In the genomic region with DNA sequence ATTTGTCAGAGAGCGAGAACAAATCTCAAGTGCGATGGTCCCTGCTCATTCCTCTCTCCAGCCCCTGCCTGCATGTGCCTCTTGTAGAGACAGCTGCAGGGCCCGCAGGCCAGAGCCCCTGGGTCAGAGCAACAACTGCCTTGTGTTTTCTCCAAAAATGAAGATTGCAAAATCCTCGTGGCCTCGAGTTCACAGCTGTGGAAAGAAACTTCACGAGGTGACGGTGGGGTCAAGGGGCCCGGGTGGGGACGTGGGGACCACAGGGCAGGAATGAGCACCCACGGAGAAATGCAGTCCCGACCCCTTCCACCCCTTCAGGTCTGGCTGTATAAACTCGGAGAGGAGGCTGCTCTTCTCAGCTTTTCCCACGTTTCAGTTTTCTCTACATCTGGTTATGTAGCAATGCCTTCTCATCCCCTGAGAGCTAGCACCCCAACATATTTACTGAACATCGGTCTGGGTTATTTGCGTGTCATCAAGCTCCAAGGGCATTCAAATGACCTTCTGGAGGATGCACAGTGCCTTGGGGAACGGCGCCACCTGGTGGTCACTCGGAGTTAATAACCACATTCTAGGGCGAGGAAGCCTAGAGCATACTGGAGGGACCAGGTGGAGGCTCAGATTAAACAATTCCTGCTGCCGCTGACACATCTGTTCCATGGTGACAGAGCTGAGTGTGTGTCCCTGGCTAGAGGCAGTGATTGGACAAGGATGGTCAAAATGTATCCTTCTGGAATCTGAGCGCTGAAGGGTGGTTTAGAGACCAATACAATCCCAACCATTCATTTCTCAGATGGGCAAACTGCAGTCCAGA, we compare ENCODE assay signal across 8 cellular contexts.
DNase-seq lines count a peak whose midpoint lies in the region; ATAC-seq, FAIRE-seq and TF ChIP-seq lines count a peak whose summit lies in the region.

No MANE protein-coding gene starts in this region.

- DNase-seq in GM23338 (ENCODE audit: low spot score) (peak; percentile 83), SJCRH30 (peak; percentile 83 to 96), glomerular visceral epithelial cell (ENCODE audit: extremely low spot score) (peak; percentile 48), upper lobe of left lung (peak; percentile 44 to 79)
- peak; percentile 42 for DNase-seq in activated naive CD4-positive, alpha-beta T cell treated with Interleukin-2 at 50 U/mL for 16 hours

- H3K4me3 ChIP-seq in GM23338 (no peak overlapping the region), SJCRH30 (peak overlapping the region; percentile 24), parathyroid adenoma (ENCODE audit: low read depth, low read length) (no peak overlapping the region), upper lobe of left lung (no peak overlapping the region)

- H3K4me3 Mint-ChIP-seq in GM23338 = no peak overlapping the region

- peaks cover 4% of the 10 kb centered on the region; the same call in 1 of the 3 replicates for H3K4me1 Mint-ChIP-seq in GM23338

- no peaks in the 10 kb centered on the region for H3F3A ChIP-seq in GM23338 (replicated peaks; ENCODE audit: low read depth)

- ATAC-seq in GM23338 (peak; percentile 99), upper lobe of left lung (ENCODE audit: low FRiP score in 2 of 2) (peak; percentile 90 to 95)

- FAIRE-seq in G401.6 (lab: Jason Lieb, UNC) = peak; percentile 27

- no peak overlapping the region for H3K9ac ChIP-seq in parathyroid adenoma

- H3K4me1 ChIP-seq in GM23338 (ENCODE audit: insufficient read depth) (no peaks in the 10 kb centered on the region), SJCRH30 (peaks cover 14% of the 10 kb centered on the region), parathyroid adenoma (no peaks in the 10 kb centered on the region), upper lobe of left lung (peaks cover 0 to 9% (median 2%) of the 10 kb centered on the region in 4 donors)

- H3K27ac Mint-ChIP-seq in GM23338 = peak overlapping the region; percentile 87

- H3K36me3 ChIP-seq in GM23338 (ENCODE audit: insufficient read depth) (no peaks in the 10 kb centered on the region), SJCRH30 (no peaks in the 10 kb centered on the region), parathyroid adenoma (ENCODE audit: control insufficient read depth, insufficient read depth, low read length) (peaks cover 2% of the 10 kb centered on the region), upper lobe of left lung (no peaks in the 10 kb centered on the region)

- no peak overlapping the region for H3K27ac ChIP-seq in GM23338 (ENCODE audit: low read depth)
- H3K27ac ChIP-seq in SJCRH30 = peak overlapping the region; percentile 62
- H3K27ac ChIP-seq in parathyroid adenoma = no peak overlapping the region
- H3K27ac ChIP-seq in upper lobe of left lung = peak overlapping the region in 2 of 4 donors; percentile 19 to 40

- H2AFZ ChIP-seq in GM23338 (peak overlapping the region; percentile 56; the same call in 1 of the 2 replicates), parathyroid adenoma (no peak overlapping the region)

- WGBS in upper lobe of left lung, 2 donors = 29 to 34% methylated on average over 20 to 21 of the region's 21 CpGs

- peak; percentile 91 to 100 for TF ChIP-seq CTCF in GM23338 (conservative IDR thresholded peaks at IDR 0.05; ENCODE audit: low read depth in 2 of 2)
- TF ChIP-seq CTCF in LNCAP (IDR thresholded peaks at IDR 0.05) = peak; percentile 65
- TF ChIP-seq CTCF in parathyroid adenoma (IDR thresholded peaks at IDR 0.05) = peak; percentile 91
- TF ChIP-seq CTCF in upper lobe of left lung (IDR thresholded peaks at IDR 0.05) = peak; percentile 79 to 91 (median 86)

- TF ChIP-seq EP300 in upper lobe of left lung (IDR thresholded peaks at IDR 0.05) = no peak

- no peaks in the 10 kb centered on the region for H4K20me1 ChIP-seq in GM23338 (replicated peaks; ENCODE audit: insufficient read depth)

- H3K9me3 ChIP-seq in SJCRH30 (replicated peaks) (no peaks in the 10 kb centered on the region), parathyroid adenoma (ENCODE audit: control insufficient read depth, low read length) (no peaks in the 10 kb centered on the region), upper lobe of left lung (no peaks in the 10 kb centered on the region)

- no peaks in the 10 kb centered on the region for H3K9me3 Mint-ChIP-seq in GM23338

- H3K27me3 Mint-ChIP-seq in GM23338 (ENCODE audit: insufficient read depth, low read depth, poor library complexity) = peaks cover 8% of the 10 kb centered on the region

- H3K79me2 ChIP-seq in GM23338 (replicated peaks; ENCODE audit: insufficient read depth) = no peaks in the 10 kb centered on the region
- H3K79me2 ChIP-seq in parathyroid adenoma = no peaks in the 10 kb centered on the region

- H3K9me2 ChIP-seq in GM23338 (ENCODE audit: insufficient read depth) = no peaks in the 10 kb centered on the region

- no peak for TF ChIP-seq POLR2A in upper lobe of left lung (IDR thresholded peaks at IDR 0.05)

- H3K27me3 ChIP-seq in GM23338 (ENCODE audit: insufficient read depth) = no peaks in the 10 kb centered on the region
- no peaks in the 10 kb centered on the region for H3K27me3 ChIP-seq in SJCRH30
- H3K27me3 ChIP-seq in parathyroid adenoma (ENCODE audit: control insufficient read depth, insufficient read depth, low read length) = no peaks in the 10 kb centered on the region
- no peaks in the 10 kb centered on the region for H3K27me3 ChIP-seq in upper lobe of left lung

- H3K4me2 ChIP-seq in GM23338 (no peak overlapping the region), parathyroid adenoma (ENCODE audit: low read length) (no peak overlapping the region)

- H3K36me3 Mint-ChIP-seq in GM23338 (ENCODE audit: low read depth) = no peaks in the 10 kb centered on the region

TF ChIP-seq in GM23338, 12 proteins besides CTCF, POLR2A, EP300 and RAD21 (continues in another document):
- TF ChIP-seq EZH2phosphoT487 (IDR thresholded peaks at IDR 0.05; ENCODE audit: unreplicated experiment) (no peak), EZH2 (IDR thresholded peaks at IDR 0.05; ENCODE audit: low read depth, unreplicated experiment) (no peak), STAT1 (IDR thresholded peaks at IDR 0.05; ENCODE audit: unreplicated experiment) (no peak), POLR2AphosphoS5 (IDR thresholded peaks at IDR 0.05; ENCODE audit: low read depth) (no peak), ZNF114 (CRISPR knock-in tag; IDR thresholded peaks at IDR 0.05) (no peak), CREB1 (CRISPR knock-in tag; IDR thresholded peaks at IDR 0.05; ENCODE audit: low read depth) (no peak; the same call in 1 of the 2 replicates)
- TF ChIP-seq, protein P1, sequence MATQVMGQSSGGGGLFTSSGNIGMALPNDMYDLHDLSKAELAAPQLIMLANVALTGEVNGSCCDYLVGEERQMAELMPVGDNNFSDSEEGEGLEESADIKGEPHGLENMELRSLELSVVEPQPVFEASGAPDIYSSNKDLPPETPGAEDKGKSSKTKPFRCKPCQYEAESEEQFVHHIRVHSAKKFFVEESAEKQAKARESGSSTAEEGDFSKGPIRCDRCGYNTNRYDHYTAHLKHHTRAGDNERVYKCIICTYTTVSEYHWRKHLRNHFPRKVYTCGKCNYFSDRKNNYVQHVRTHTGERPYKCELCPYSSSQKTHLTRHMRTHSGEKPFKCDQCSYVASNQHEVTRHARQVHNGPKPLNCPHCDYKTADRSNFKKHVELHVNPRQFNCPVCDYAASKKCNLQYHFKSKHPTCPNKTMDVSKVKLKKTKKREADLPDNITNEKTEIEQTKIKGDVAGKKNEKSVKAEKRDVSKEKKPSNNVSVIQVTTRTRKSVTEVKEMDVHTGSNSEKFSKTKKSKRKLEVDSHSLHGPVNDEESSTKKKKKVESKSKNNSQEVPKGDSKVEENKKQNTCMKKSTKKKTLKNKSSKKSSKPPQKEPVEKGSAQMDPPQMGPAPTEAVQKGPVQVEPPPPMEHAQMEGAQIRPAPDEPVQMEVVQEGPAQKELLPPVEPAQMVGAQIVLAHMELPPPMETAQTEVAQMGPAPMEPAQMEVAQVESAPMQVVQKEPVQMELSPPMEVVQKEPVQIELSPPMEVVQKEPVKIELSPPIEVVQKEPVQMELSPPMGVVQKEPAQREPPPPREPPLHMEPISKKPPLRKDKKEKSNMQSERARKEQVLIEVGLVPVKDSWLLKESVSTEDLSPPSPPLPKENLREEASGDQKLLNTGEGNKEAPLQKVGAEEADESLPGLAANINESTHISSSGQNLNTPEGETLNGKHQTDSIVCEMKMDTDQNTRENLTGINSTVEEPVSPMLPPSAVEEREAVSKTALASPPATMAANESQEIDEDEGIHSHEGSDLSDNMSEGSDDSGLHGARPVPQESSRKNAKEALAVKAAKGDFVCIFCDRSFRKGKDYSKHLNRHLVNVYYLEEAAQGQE (IDR thresholded peaks at IDR 0.05; ENCODE audit: unreplicated experiment) = no peak
